ENCODE assay signal across 25 cellular contexts in the genomic region with DNA sequence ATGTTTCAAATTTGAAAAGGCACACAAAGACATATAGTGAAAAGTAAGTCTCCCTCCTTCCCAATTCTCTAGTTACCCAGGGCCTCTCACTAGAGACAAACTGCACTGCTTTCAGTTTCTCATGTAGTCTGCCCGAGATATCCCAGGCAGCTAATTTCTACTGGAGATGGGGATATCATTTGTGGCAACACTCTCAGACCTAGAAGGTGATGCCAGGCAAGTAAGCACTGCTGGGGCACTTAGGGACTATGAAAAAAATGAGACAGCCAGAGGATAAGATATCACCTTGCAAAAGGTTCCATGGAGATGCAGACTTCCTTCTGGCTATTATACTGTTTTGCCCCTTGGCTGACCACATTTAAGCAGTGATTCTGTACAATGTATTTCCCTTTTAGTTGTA. TPM values are rescaled to one million over a fixed set of nuclear protein-coding genes. Genes with fewer than 3 reads are reported as not detected.
DNase-seq lines count a peak whose midpoint lies in the region; ATAC-seq, FAIRE-seq and TF ChIP-seq lines count a peak whose summit lies in the region.
"Had no signal": no experiment of that assay in that cellular context is flagged by ENCODE, and none has a peak within 500 bp of the region (broad histone marks: within the 10 kb centered on the region; RNA-seq: fewer than 3 reads in every experiment).

No MANE protein-coding gene starts in this region.

- in situ Hi-C loops in gastrocnemius medialis (cut with MboI; ENCODE audit: low sequenced_read_pairs in 4 of 4), result no loop called here

- H3K27ac ChIP-seq in gastrocnemius medialis (peak overlapping the region; percentile 6 to 64 (median 52)), SK-N-SH (ENCODE audit: low read depth in 2 of 2, low read length in 1 of 2) (no peak overlapping the region), dorsolateral prefrontal cortex (peak overlapping the region in 1 of 59 donors; percentile 12), right lobe of liver (no peak overlapping the region)
- H3K27ac ChIP-seq: brain microvascular endothelial cell, thyroid gland had no signal

- H3F3A ChIP-seq in SK-N-SH (replicated peaks; ENCODE audit: insufficient read depth), result no peaks in the 10 kb centered on the region

- 95% methylated on average over 1 of the region's 1 CpG for WGBS in SK-N-SH (ENCODE audit: low lambda C conversion rate)
- 50% methylated on average over 1 of the region's 1 CpG for WGBS in right lobe of liver (ENCODE audit: insufficient coverage, low coverage, low lambda C conversion rate, missing lambda C conversion rate)

- intact Hi-C loops in gastrocnemius medialis (cut with DNase I; ENCODE audit: low total_unique reads), result no loop called here
- intact Hi-C loops in dorsolateral prefrontal cortex (cut with DNase I), result no loop called here
- intact Hi-C loops in right lobe of liver (cut with DNase I), result no loop called here

- peak; percentile 80 for FAIRE-seq in GM19239 (lab: Jason Lieb, UNC)
- FAIRE-seq: HTR-8/SVneo had no signal

- POLR2A ChIA-PET in SK-N-SH (lab: Yijun Ruan, JAX), result interaction anchor here (1.8 kb wide), 1 partner anchor 13 kb away, joined by 4 read pairs; the partner anchor contains the start of gene SIL1

- peak in 1 of 2 donors; percentile 72 for ATAC-seq in gastrocnemius medialis
- no peak for ATAC-seq in right lobe of liver
- ATAC-seq: activated CD4-positive, alpha-beta T cell treated with anti-CD3 and anti-CD28 coated beads for 36 hours; CD8-positive, alpha-beta T cell; effector memory CD8-positive, alpha-beta T cell; esophagus mucosa; left cardiac atrium; Panc1; T-helper 17 cell had no signal

- H3K9me2 ChIP-seq in SK-N-SH, result no peaks in the 10 kb centered on the region

- TF ChIP-seq EP300 in SK-N-SH (IDR thresholded peaks at IDR 0.05; ENCODE audit: borderline replicate concordance in 1 of 2, low read depth in 1 of 2, low read length in 1 of 2), result no peak

- no peak overlapping the region for H3K4me2 ChIP-seq in SK-N-SH

- H3K79me2 ChIP-seq in SK-N-SH (ENCODE audit: insufficient read depth), result no peaks in the 10 kb centered on the region

- H3K4me1 ChIP-seq in gastrocnemius medialis, result peaks cover 39 to 43% of the 10 kb centered on the region in 2 donors
- H3K4me1 ChIP-seq in SK-N-SH (ENCODE audit: control insufficient read depth in 1 of 2, insufficient read depth in 2 of 2, low read depth in 1 of 2, low read length in 1 of 2), result peaks cover 16 to 33% of the 10 kb centered on the region in 2 experiments
- peaks cover 0 to 27% (median 7%) of the 10 kb centered on the region in 4 donors for H3K4me1 ChIP-seq in right lobe of liver

- TF ChIP-seq CTCF in fibroblast of the aortic adventitia (IDR thresholded peaks at IDR 0.05; ENCODE audit: insufficient read depth, low read length), result no peak
- TF ChIP-seq CTCF in gastrocnemius medialis (IDR thresholded peaks at IDR 0.05 in 4 of 5, conservative IDR thresholded peaks at IDR 0.05 in 1 of 5), result no peak
- no peak for TF ChIP-seq CTCF in SK-N-SH (IDR thresholded peaks at IDR 0.05)
- no peak for TF ChIP-seq CTCF in dorsolateral prefrontal cortex (IDR thresholded peaks at IDR 0.05 in 54 of 56, conservative IDR thresholded peaks at IDR 0.05 in 2 of 56; ENCODE audit: low read depth in 1 of 56, partially characterized antibody in 56 of 56)
- TF ChIP-seq CTCF in right lobe of liver (IDR thresholded peaks at IDR 0.05), result no peak

- CTCF ChIA-PET in SK-N-SH (lab: Yijun Ruan, JAX), result interaction anchor here (1.1 kb wide), 1 partner anchor 13 kb away, joined by 3 read pairs; the partner anchor contains the start of gene SIL1

- H3K4me3 ChIP-seq in fibroblast of the aortic adventitia (ENCODE audit: low read depth, low read length), result no peak overlapping the region
- H3K4me3 ChIP-seq in gastrocnemius medialis, result no peak overlapping the region
- no peak overlapping the region for H3K4me3 ChIP-seq in SK-N-SH (ENCODE audit: low read depth in 2 of 2, low read length in 1 of 2)
- H3K4me3 ChIP-seq in dorsolateral prefrontal cortex, result no peak overlapping the region
- H3K4me3 ChIP-seq in right lobe of liver, result no peak overlapping the region
- H3K4me3 ChIP-seq: thyroid gland had no signal

- H3K9ac ChIP-seq in SK-N-SH, result no peak overlapping the region

- no peaks in the 10 kb centered on the region for H4K20me1 ChIP-seq in SK-N-SH (ENCODE audit: insufficient read depth)

- H3K36me3 ChIP-seq in gastrocnemius medialis (no peaks in the 10 kb centered on the region), SK-N-SH (replicated peaks in 1 of 2; ENCODE audit: control insufficient read depth in 1 of 2, insufficient read depth in 2 of 2, low read length in 1 of 2) (peaks cover 0 to 10% of the 10 kb centered on the region in 2 experiments), right lobe of liver (no peaks in the 10 kb centered on the region)
- H3K36me3 ChIP-seq: brain microvascular endothelial cell, thyroid gland had no signal

- DNase-seq in GM19239 (ENCODE audit: insufficient read length, low spot score) (no peak), NCI-H69 (lab: John Stamatoyannopoulos, UW) (peak; percentile 22), fibroblast of the aortic adventitia (ENCODE audit: low read depth) (peak; percentile 25), gastrocnemius medialis (no peak), SK-N-SH (no peak), dorsolateral prefrontal cortex (no peak), right lobe of liver (no peak)
- DNase-seq: activated CD4-positive, alpha-beta T cell treated with anti-CD3 and anti-CD28 coated beads for 36 hours; activated gamma-delta T cell treated with Interleukin-2 at 50 U/mL for 16 hours; brain microvascular endothelial cell; CD8-positive, alpha-beta T cell; effector memory CD8-positive, alpha-beta T cell; KG1; left cardiac atrium; NCI-H2171 treated with DMSO at 0.1 percent for 48 hours; NCI-H524; nucleus accumbens; stimulated activated CD4-positive, alpha-beta T cell treated with anti-CD3 and anti-CD28 coated beads, Interleukin-12 subunit alpha, Interleukin-12 subunit beta, amount 100 ng/mL, for 4 hours; stimulated activated CD4-positive, alpha-beta T cell treated with anti-CD3 and anti-CD28 coated beads, Interleukin-4, amount 100 ng/mL, for 4 hours; stimulated activated naive CD4-positive, alpha-beta T cell treated with Interleukin-2 at 50 U/mL for 16 hours; T-helper 17 cell; thyroid gland had no signal

- H2AFZ ChIP-seq in SK-N-SH (ENCODE audit: low read depth), result no peak overlapping the region

- TF ChIP-seq RAD21 in SK-N-SH (IDR thresholded peaks at IDR 0.05; ENCODE audit: low read length), result no peak

- no peak for TF ChIP-seq POLR2A in gastrocnemius medialis (IDR thresholded peaks at IDR 0.05)
- TF ChIP-seq POLR2A in right lobe of liver (IDR thresholded peaks at IDR 0.05), result no peak

- H3K9me3 ChIP-seq in gastrocnemius medialis (no peaks in the 10 kb centered on the region), SK-N-SH (no peaks in the 10 kb centered on the region), right lobe of liver (no peaks in the 10 kb centered on the region)
- H3K9me3 ChIP-seq: thyroid gland had no signal

- H3K27me3 ChIP-seq in gastrocnemius medialis (no peaks in the 10 kb centered on the region), SK-N-SH (ENCODE audit: insufficient read depth) (no peaks in the 10 kb centered on the region), dorsolateral prefrontal cortex (no peaks in the 10 kb centered on the region), right lobe of liver (no peaks in the 10 kb centered on the region)
- H3K27me3 ChIP-seq: brain microvascular endothelial cell, thyroid gland had no signal

TF ChIP-seq in SK-N-SH, 30 proteins besides CTCF, POLR2A, EP300 and RAD21:
- TF ChIP-seq JUND (IDR thresholded peaks at IDR 0.05) (no peak), POLR2AphosphoS5 (IDR thresholded peaks at IDR 0.05; ENCODE audit: low read depth, low read length) (no peak), MEF2A (IDR thresholded peaks at IDR 0.05; ENCODE audit: borderline replicate concordance, low read depth) (no peak), TEAD4 (IDR thresholded peaks at IDR 0.05; ENCODE audit: borderline replicate concordance, insufficient read depth) (no peak), TAF1 (IDR thresholded peaks at IDR 0.05; ENCODE audit: borderline replicate concordance, low read depth, low read length) (no peak), SMC3 (IDR thresholded peaks at IDR 0.05; ENCODE audit: low read depth, low read length) (no peak)

RNA-seq across cellular contexts. Expression of gene SIL1, which starts 12.6 kb away (rescaled TPM):
- total RNA-seq in fibroblast of the aortic adventitia (ENCODE audit: low replicate concordance), result 31.7 and 68.0 TPM in 2 replicates
- 10 to 100 TPM; 36.6 to 52.6 (median 48.2) TPM for total RNA-seq in gastrocnemius medialis
- polyA plus RNA-seq in SK-N-SH (2012; rRNA removed), result 25.9 and 26.2 TPM in 2 replicates
- polyA plus RNA-seq in SK-N-SH (2012; cell fraction: cytosol; rRNA removed), result 20.9 and 22.4 TPM in 2 replicates
- 19.4 and 33.3 TPM in 2 replicates for polyA plus RNA-seq in SK-N-SH (2012; cell fraction: nucleus; rRNA removed)
- total RNA-seq in dorsolateral prefrontal cortex, result 10 to 100 TPM; 21.5 to 48.7 (median 34.1) TPM
- total RNA-seq in right lobe of liver, result 10 to 100 TPM; 57.6 to 94.9 (median 67.0) TPM

Comparison
In these comparisons a context has a peak if more than half of its experiments do, and no peak if none do; other contexts are left out.
1. DNase-seq: peak in NCI-H69 (single experiment) and fibroblast of the aortic adventitia (single experiment); none in GM19239 (single experiment), gastrocnemius medialis (0 of 2), SK-N-SH (single experiment), dorsolateral prefrontal cortex (0 of 10) and right lobe of liver (0 of 3).
2. H3K27ac ChIP-seq: peak in gastrocnemius medialis (4 of 4); none in SK-N-SH (0 of 2) and right lobe of liver (0 of 3).